15 cellular contexts compared by ENCODE assay signal in genomic region chr6:150560004-150560883, GRCh38. TPM values are rescaled to one million over a fixed set of nuclear protein-coding genes. Genes with fewer than 3 reads are reported as not detected.
A peak's percentile ranks its signal among the peaks of the same experiment; 100 is the strongest.
DNase-seq lines count a peak whose midpoint lies in the region; ATAC-seq and TF ChIP-seq lines count a peak whose summit lies in the region.
"Had no signal": no experiment of that assay in that cellular context is flagged by ENCODE, and none has a peak within 500 bp of the region (broad histone marks: within the 10 kb centered on the region; RNA-seq: fewer than 3 reads in every experiment).

No MANE protein-coding gene starts in this region.

- intact Hi-C loops in HCT116 (cut with micrococcal nuclease) = no loop called here
- intact Hi-C loops in mammary epithelial cell (cut with micrococcal nuclease) = no loop called here

- H4K20me1 ChIP-seq in HCT116 (ENCODE audit: insufficient read depth) (no peaks in the 10 kb centered on the region), mammary epithelial cell (ENCODE audit: insufficient read depth, low read length) (no peaks in the 10 kb centered on the region)
- H4K20me1 ChIP-seq: BLaER1 had no signal

- H3K27ac ChIP-seq in HCT116 (ENCODE audit: low read depth, low read length) = no peak overlapping the region
- peak overlapping the region; percentile 82 for H3K27ac ChIP-seq in mammary epithelial cell (ENCODE audit: insufficient read depth, low read depth, low read length)
- H3K27ac ChIP-seq in foreskin keratinocyte = no peak overlapping the region
- H3K27ac ChIP-seq: BLaER1 had no signal

- RAD21 ChIA-PET in HCT116 (lab: Charles Lee; ENCODE audit: low non-redundant PET in 1 of 2, low total read pairs in 2 of 2, uncharacterized antibody in 2 of 2, unreplicated experiment in 2 of 2) = no interaction called here

- no peaks in the 10 kb centered on the region for H3K9me2 ChIP-seq in HCT116 (ENCODE audit: insufficient read depth)

- ATAC-seq in HCT116 = no peak
- peak; percentile 25 for ATAC-seq in foreskin keratinocyte

- POLR2A ChIA-PET in HCT116 (lab: Charles Lee) = no interaction called here

- in situ Hi-C loops in mammary epithelial cell (cut with MboI; ENCODE audit: low sequenced_read_pairs in 2 of 2) = no loop called here

- H3K9ac ChIP-seq in HCT116 (ENCODE audit: low read length) = no peak overlapping the region
- peak overlapping the region; percentile 14 for H3K9ac ChIP-seq in mammary epithelial cell (ENCODE audit: insufficient read depth, low read length)
- H3K9ac ChIP-seq: BLaER1 had no signal

- H2AFZ ChIP-seq in HCT116 (ENCODE audit: low read depth, low read length, poor library complexity, severe bottlenecking) (peak overlapping the region; percentile 13), mammary epithelial cell (ENCODE audit: low read depth, low read length) (peak overlapping the region; percentile 67)

- no peak for TF ChIP-seq POLR2A in HCT116 (IDR thresholded peaks at IDR 0.05; ENCODE audit: borderline replicate concordance, extremely low read depth, insufficient read depth, insufficient read length)

- H3K36me3 ChIP-seq in HCT116 (ENCODE audit: control insufficient read depth in 1 of 2, insufficient read depth in 2 of 2, low read length in 2 of 2) = no peaks in the 10 kb centered on the region
- no peaks in the 10 kb centered on the region for H3K36me3 ChIP-seq in mammary epithelial cell (ENCODE audit: insufficient read depth, low read length)
- H3K36me3 ChIP-seq: BLaER1 had no signal

- BruUV-seq in HCT116 (replicated peaks; lab: Mats Ljungman, UMichigan) (no TSS peak), mammary epithelial cell (replicated peaks; lab: Mats Ljungman, UMichigan) (no TSS peak)

- H3K27me3 ChIP-seq in HCT116 (ENCODE audit: insufficient read depth, low read length) = no peaks in the 10 kb centered on the region
- no peaks in the 10 kb centered on the region for H3K27me3 ChIP-seq in mammary epithelial cell (ENCODE audit: insufficient read depth, low read length)
- H3K27me3 ChIP-seq in foreskin keratinocyte = peaks cover 11% of the 10 kb centered on the region
- H3K27me3 ChIP-seq: BLaER1 had no signal

- dilution Hi-C loops in mammary epithelial cell (cut with HindIII; ENCODE audit: low sequenced_read_pairs) = no loop called here

- H3K79me2 ChIP-seq in HCT116 (ENCODE audit: insufficient read depth, low read length) (no peaks in the 10 kb centered on the region), mammary epithelial cell (ENCODE audit: insufficient read depth, low read length) (no peaks in the 10 kb centered on the region)

- TF ChIP-seq CTCF in HCT116 (IDR thresholded peaks at IDR 0.05 in 2 of 3, conservative IDR thresholded peaks at IDR 0.05 in 1 of 3; ENCODE audit: borderline replicate concordance in 1 of 3, insufficient read depth in 1 of 3, low read depth in 2 of 3, low read length in 2 of 3) (no peak), mammary epithelial cell (conservative IDR thresholded peaks at IDR 0.05 in 1 of 2, IDR thresholded peaks at IDR 0.05 in 1 of 2; ENCODE audit: extremely low read depth in 1 of 2, insufficient read depth in 1 of 2, low read depth in 1 of 2, low read length in 2 of 2) (no peak), foreskin keratinocyte (conservative IDR thresholded peaks at IDR 0.05) (no peak)

- no peak for TF ChIP-seq RAD21 in HCT116 (IDR thresholded peaks at IDR 0.05; ENCODE audit: low read depth)

- H3K4me1 ChIP-seq in HCT116 (ENCODE audit: control insufficient read depth in 1 of 2, insufficient read depth in 2 of 2, low read length in 2 of 2) (no peaks in the 10 kb centered on the region), mammary epithelial cell (ENCODE audit: insufficient read depth, low read length) (peaks cover 11% of the 10 kb centered on the region), foreskin keratinocyte (no peaks in the 10 kb centered on the region)
- H3K4me1 ChIP-seq: BLaER1 had no signal

- H3K9me3 ChIP-seq in HCT116 (ENCODE audit: control insufficient read depth in 1 of 2, insufficient read depth in 1 of 2, low read depth in 1 of 2, low read length in 2 of 2) = no peaks in the 10 kb centered on the region
- H3K9me3 ChIP-seq in mammary epithelial cell (replicated peaks; ENCODE audit: insufficient read depth, low read length) = no peaks in the 10 kb centered on the region

- H3K4me2 ChIP-seq in HCT116 (ENCODE audit: low read length) (no peak overlapping the region), mammary epithelial cell (ENCODE audit: insufficient read depth, low read depth, low read length) (peak overlapping the region; percentile 53)
- H3K4me2 ChIP-seq: BLaER1 had no signal

- H3K4me3 ChIP-seq in HCT116 (replicated peaks in 1 of 2; ENCODE audit: low read depth in 1 of 2, low read length in 2 of 2) (no peak overlapping the region), mammary epithelial cell (replicated peaks in 1 of 3; ENCODE audit: insufficient read depth in 1 of 3, low read depth in 2 of 3, low read length in 3 of 3) (no peak overlapping the region)
- H3K4me3 ChIP-seq: BLaER1 had no signal

- DNase-seq in HCT116 (ENCODE audit: low read depth, low spot score) = no peak
- DNase-seq in MV-4-11 (lab: John Stamatoyannopoulos, UW) = peak; percentile 5
- DNase-seq in mammary epithelial cell = peak; percentile 98
- peak; percentile 61 to 84 for DNase-seq in foreskin keratinocyte
- no peak for DNase-seq in NOMO-1 (lab: John Stamatoyannopoulos, UW; ENCODE audit: unreplicated experiment in 2 of 2)
- DNase-seq in stimulated activated CD4-positive, alpha-beta T cell treated with anti-CD3 and anti-CD28 coated beads, Interleukin-2, amount 100 ng/mL, for 48 hours = no peak
- DNase-seq in H4 (ENCODE audit: low spot score) = no peak
- DNase-seq: CD4-positive, alpha-beta memory T cell; H9; NCI-H1694 treated with DMSO at 0.1 percent for 48 hours; NCI-H2107; NCI-H510A; NCI-H774; Right ventricle myocardium superior had no signal

- WGBS in mammary epithelial cell (ENCODE audit: low coverage, missing lambda C conversion rate) = 32% methylated on average over 5 of the region's 6 CpGs

- CTCF ChIA-PET in HCT116 (lab: Charles Lee) (no interaction called here), mammary epithelial cell (lab: Charles Lee; ENCODE audit: low non-redundant PET) (no interaction called here)

TF ChIP-seq in HCT116, 20 proteins besides CTCF, POLR2A, EP300 and RAD21:
- no peak for TF ChIP-seq ZNF274 (IDR thresholded peaks at IDR 0.05; ENCODE audit: low read depth, low read length)
- TF ChIP-seq POLR2AphosphoS5 (IDR thresholded peaks at IDR 0.05; ENCODE audit: low read depth, low read length) = no peak
- no peak for TF ChIP-seq SP1 (IDR thresholded peaks at IDR 0.05; ENCODE audit: low read depth)
- no peak for TF ChIP-seq REST (IDR thresholded peaks at IDR 0.05; ENCODE audit: low read depth)
- no peak for TF ChIP-seq ZBTB33 (IDR thresholded peaks at IDR 0.05; ENCODE audit: extremely low read depth, insufficient replicate concordance, low read length)
- no peak for TF ChIP-seq EZH2phosphoT487 (IDR thresholded peaks at IDR 0.05; ENCODE audit: borderline replicate concordance)
- TF ChIP-seq TCF7L2 (IDR thresholded peaks at IDR 0.05; ENCODE audit: borderline replicate concordance, extremely low read depth, insufficient read depth, insufficient read length) = no peak
- no peak for TF ChIP-seq YY1 (IDR thresholded peaks at IDR 0.05; ENCODE audit: extremely low read depth, insufficient replicate concordance, low read depth, low read length)
- no peak for TF ChIP-seq ZFX (IDR thresholded peaks at IDR 0.05)
- TF ChIP-seq ELF1 (IDR thresholded peaks at IDR 0.05; ENCODE audit: borderline replicate concordance, low read depth) = no peak
- no peak for TF ChIP-seq EZH2 (IDR thresholded peaks at IDR 0.05)
TF ChIP-seq in HCT116: peak in this region for 0.

RNA-seq across cellular contexts. Expression of gene PLEKHG1, which starts 39.4 kb away (rescaled TPM):
- total RNA-seq in HCT116 (2021; ENCODE audit: unreplicated experiment) = 10.4 TPM
- polyA plus RNA-seq in HCT116 (2012) = 7.0 and 7.2 TPM in 2 replicates
- 10 to 100 TPM; 35.3 to 63.2 TPM for total RNA-seq in mammary epithelial cell
- polyA plus RNA-seq in mammary epithelial cell = 8.6 TPM
- polyA minus RNA-seq in mammary epithelial cell = 37.3 TPM
- total RNA-seq in foreskin keratinocyte = 2.5 and 4.1 TPM in 2 replicates
- 0.60 and 0.64 TPM in 2 replicates for polyA plus RNA-seq in foreskin keratinocyte
- 2.4 and 6.3 TPM in 2 replicates for total RNA-seq in H4 (2014; rRNA removed; shearing (Covaris generic))

Comparison
In these comparisons a context has a peak if more than half of its experiments do, and no peak if none do; other contexts are left out.
1. DNase-seq: peak in MV-4-11 (single experiment), mammary epithelial cell (single experiment) and foreskin keratinocyte (2 of 2); none in HCT116 (single experiment), NOMO-1 (0 of 2), stimulated activated CD4-positive, alpha-beta T cell treated with anti-CD3 and anti-CD28 coated beads, Interleukin-2, amount 100 ng/mL, for 48 hours (0 of 2) and H4 (single experiment).